In genomic region chr14:71403673-71404072, GRCh38 we compare ENCODE assay signal across 8 cellular contexts.
DNase-seq lines count a peak whose midpoint lies in the region; ATAC-seq, FAIRE-seq and TF ChIP-seq lines count a peak whose summit lies in the region.

No MANE protein-coding gene starts in this region.

- H3K4me1 ChIP-seq in A549 (no peaks in the 10 kb centered on the region), left lung (peaks cover 6 to 30% of the 10 kb centered on the region in 2 donors), neural progenitor cell (peaks cover 19% of the 10 kb centered on the region)

- no peak for TF ChIP-seq EP300 in A549 (IDR thresholded peaks at IDR 0.05)

- H3K27me3 ChIP-seq in left lung (no peaks in the 10 kb centered on the region), neural progenitor cell (no peaks in the 10 kb centered on the region)

- H3K9ac ChIP-seq in neural progenitor cell = no peak overlapping the region

- H3K27ac ChIP-seq in A549 (no peak overlapping the region), left lung (no peak overlapping the region), neural progenitor cell (no peak overlapping the region)

- DNase-seq in A549 (ENCODE audit: low read depth in 1 of 2, low spot score in 1 of 2) = peak in 1 of 2 experiments; percentile 20
- peak; percentile 18 to 44 for DNase-seq in Kasumi-1 (lab: John Stamatoyannopoulos, UW)
- DNase-seq in activated CD4-positive, alpha-beta T cell treated with anti-CD3 and anti-CD28 coated beads, Interleukin-2, amount 10 ng/mL, durations not matched to agents 7 days and 5 days = peak; percentile 57
- no peak for DNase-seq in left lung
- no peak for DNase-seq in neural progenitor cell (ENCODE audit: low spot score)

- CTCF ChIA-PET in A549 (lab: Yijun Ruan, JAX) = interaction anchor here (1.6 kb wide), 1 partner anchor 82 kb away, joined by 3 read pairs; no protein-coding TSS in a partner anchor
- CTCF ChIA-PET in activated CD4-positive, alpha-beta T cell treated with anti-CD3 and anti-CD28 coated beads, Interleukin-2, amount 10 ng/mL, durations not matched to agents 7 days and 5 days (lab: Charles Lee) = interaction anchor here (0.6 to 2.2 kb wide), 17 partner anchors 9 to 349 kb away, joined by 3 to 9 read pairs (median 4); no protein-coding TSS in a partner anchor

- peaks cover 36% of the 10 kb centered on the region for H3K4me1 Mint-ChIP-seq in activated CD4-positive, alpha-beta T cell treated with anti-CD3 and anti-CD28 coated beads, Interleukin-2, amount 10 ng/mL, durations not matched to agents 7 days and 5 days
- peaks cover 7% of the 10 kb centered on the region for H3K4me1 Mint-ChIP-seq in neural progenitor cell

- H3K79me2 ChIP-seq in neural progenitor cell (ENCODE audit: low read depth) = peaks cover 50% of the 10 kb centered on the region

- no peak overlapping the region for H3K4me3 Mint-ChIP-seq in activated CD4-positive, alpha-beta T cell treated with anti-CD3 and anti-CD28 coated beads, Interleukin-2, amount 10 ng/mL, durations not matched to agents 7 days and 5 days
- H3K4me3 Mint-ChIP-seq in neural progenitor cell = no peak overlapping the region

- no peak for FAIRE-seq in A549 (lab: Jason Lieb, UNC)

- intact Hi-C loops in left lung (cut with DNase I) = no loop called here

- H3K4me3 ChIP-seq in A549 (no peak overlapping the region), left lung (no peak overlapping the region), neural progenitor cell (no peak overlapping the region)

- H3K9me3 Mint-ChIP-seq in activated CD4-positive, alpha-beta T cell treated with anti-CD3 and anti-CD28 coated beads, Interleukin-2, amount 10 ng/mL, durations not matched to agents 7 days and 5 days = no peaks in the 10 kb centered on the region
- peaks cover 3% of the 10 kb centered on the region for H3K9me3 Mint-ChIP-seq in neural progenitor cell

- H2AFZ ChIP-seq in neural progenitor cell (replicated peaks) = no peak overlapping the region

- POLR2A ChIA-PET in A549 (lab: Yijun Ruan, JAX) = no interaction called here
- POLR2A ChIA-PET in activated CD4-positive, alpha-beta T cell treated with anti-CD3 and anti-CD28 coated beads, Interleukin-2, amount 10 ng/mL, durations not matched to agents 7 days and 5 days (lab: Charles Lee) = interaction anchor here (0.6 kb wide), 1 partner anchor 31 kb away, joined by 3 read pairs; no protein-coding TSS in a partner anchor

- peaks cover 11% of the 10 kb centered on the region for H3F3A ChIP-seq in neural progenitor cell (ENCODE audit: low read depth)

- H4K20me1 ChIP-seq in neural progenitor cell (ENCODE audit: low read depth) = no peaks in the 10 kb centered on the region

- no peak overlapping the region for H3K27ac Mint-ChIP-seq in activated CD4-positive, alpha-beta T cell treated with anti-CD3 and anti-CD28 coated beads, Interleukin-2, amount 10 ng/mL, durations not matched to agents 7 days and 5 days
- H3K27ac Mint-ChIP-seq in neural progenitor cell = no peak overlapping the region

- no peak overlapping the region for H3K4me2 ChIP-seq in A549
- H3K4me2 ChIP-seq in neural progenitor cell = no peak overlapping the region

- ATAC-seq in A549 (peak; percentile 70 to 81; a peak in 5 of 6 replicates), GM18498 (IDR thresholded peaks at IDR 0.05; ENCODE audit: unreplicated experiment) (peak; percentile 50), left lung (peak; percentile 50), GM21737 (IDR thresholded peaks at IDR 0.05; ENCODE audit: unreplicated experiment) (no peak), GM19035 (IDR thresholded peaks at IDR 0.05; ENCODE audit: unreplicated experiment) (no peak)

- no peak for TF ChIP-seq RAD21 in A549 (conservative IDR thresholded peaks at IDR 0.05 in 1 of 2, IDR thresholded peaks at IDR 0.05 in 1 of 2)

- H3K9me3 ChIP-seq in A549 = no peaks in the 10 kb centered on the region
- no peaks in the 10 kb centered on the region for H3K9me3 ChIP-seq in left lung
- no peaks in the 10 kb centered on the region for H3K9me3 ChIP-seq in neural progenitor cell (ENCODE audit: low read depth)

- H3K36me3 ChIP-seq in left lung (no peaks in the 10 kb centered on the region), neural progenitor cell (no peaks in the 10 kb centered on the region)

- TF ChIP-seq CTCF in A549 (IDR thresholded peaks at IDR 0.05) (no peak), left lung (IDR thresholded peaks at IDR 0.05) (no peak), neural progenitor cell (IDR thresholded peaks at IDR 0.05) (no peak)

- no peaks in the 10 kb centered on the region for H3K27me3 Mint-ChIP-seq in activated CD4-positive, alpha-beta T cell treated with anti-CD3 and anti-CD28 coated beads, Interleukin-2, amount 10 ng/mL, durations not matched to agents 7 days and 5 days
- no peaks in the 10 kb centered on the region for H3K27me3 Mint-ChIP-seq in neural progenitor cell (ENCODE audit: insufficient read depth, low read depth)

- TF ChIP-seq POLR2A in A549 (IDR thresholded peaks at IDR 0.05; ENCODE audit: low read length) = no peak

- peaks cover 8% of the 10 kb centered on the region for H3K36me3 Mint-ChIP-seq in activated CD4-positive, alpha-beta T cell treated with anti-CD3 and anti-CD28 coated beads, Interleukin-2, amount 10 ng/mL, durations not matched to agents 7 days and 5 days (ENCODE audit: low read depth)
- H3K36me3 Mint-ChIP-seq in neural progenitor cell = peaks cover 9% of the 10 kb centered on the region

TF ChIP-seq in A549, 52 proteins besides CTCF, POLR2A, EP300 and RAD21:
- no peak for TF ChIP-seq RFX5 (IDR thresholded peaks at IDR 0.05)
- no peak for TF ChIP-seq RCOR1 (IDR thresholded peaks at IDR 0.05; ENCODE audit: low read depth, low read length)
- 0 out of 3 replicates have a peak, but pooled peaks have one; percentile 25 for TF ChIP-seq SMC3 (IDR thresholded peaks at IDR 0.05)
- TF ChIP-seq ATOH8 (CRISPR knock-in tag; IDR thresholded peaks at IDR 0.05; ENCODE audit: low read depth) = no peak
- no peak for TF ChIP-seq POLR2AphosphoS2 (conservative IDR thresholded peaks at IDR 0.05; ENCODE audit: low read length)

Comparison
In these comparisons a context has a peak if more than half of its experiments do, and no peak if none do; other contexts are left out.
1. ATAC-seq: peak in A549 (2 of 2), GM18498 (single experiment) and left lung (single experiment); none in GM21737 (single experiment) and GM19035 (single experiment).
2. DNase-seq: peak in Kasumi-1 (2 of 2) and activated CD4-positive, alpha-beta T cell treated with anti-CD3 and anti-CD28 coated beads, Interleukin-2, amount 10 ng/mL, durations not matched to agents 7 days and 5 days (single experiment); none in left lung (0 of 2) and neural progenitor cell (single experiment).